7 cellular contexts compared by ENCODE assay signal in the genomic region with DNA sequence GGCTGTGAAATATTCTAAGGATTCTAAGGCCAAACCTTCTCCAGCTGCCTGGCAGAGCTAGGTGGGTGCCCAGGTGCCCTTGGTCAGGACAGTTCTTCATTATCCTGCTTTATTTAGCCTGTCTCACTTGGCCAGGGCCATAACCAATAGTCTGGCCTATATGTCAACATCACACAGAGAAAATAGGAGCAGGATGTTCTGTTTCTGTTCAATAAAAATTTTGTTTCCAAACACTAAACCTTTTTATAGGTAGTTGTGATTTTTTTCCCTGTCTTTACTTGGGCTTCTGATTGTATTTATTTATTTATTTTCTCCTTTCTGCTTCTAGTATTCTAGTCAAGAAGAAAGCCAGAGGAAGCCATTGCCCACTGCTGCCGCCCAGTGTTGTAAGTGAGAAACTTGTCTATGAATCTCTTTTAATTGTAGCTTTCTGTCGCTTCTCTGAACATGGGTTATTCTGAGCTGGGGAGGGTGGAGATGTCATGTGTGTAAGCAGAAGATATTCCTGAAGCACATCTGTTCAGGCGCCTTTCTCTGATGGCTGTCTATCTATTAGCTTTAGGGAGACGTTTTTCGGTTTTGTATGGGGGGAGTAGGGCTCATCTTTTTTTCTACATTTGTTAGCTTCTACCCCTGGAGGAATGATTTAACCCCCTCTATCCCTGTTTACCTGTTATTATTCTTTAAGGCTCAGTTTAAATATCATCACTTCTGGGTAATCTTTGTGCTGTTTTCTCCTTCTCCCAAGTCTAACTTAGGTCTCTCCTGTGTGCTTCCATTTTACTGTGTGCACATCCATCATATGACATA.
DNase-seq lines count a peak whose midpoint lies in the region; ATAC-seq and TF ChIP-seq lines count a peak whose summit lies in the region.

No MANE protein-coding gene starts in this region.

- H3K9ac ChIP-seq in mammary epithelial cell (ENCODE audit: insufficient read depth, low read length): no peak overlapping the region

- H3K4me3 Mint-ChIP-seq in T-helper 17 cell (no peak overlapping the region), immature natural killer cell (no peak overlapping the region)

- no peak overlapping the region for H3K4me3 ChIP-seq in mammary epithelial cell (replicated peaks in 1 of 3; ENCODE audit: insufficient read depth in 1 of 3, low read depth in 2 of 3, low read length in 3 of 3)
- no peak overlapping the region for H3K4me3 ChIP-seq in spleen

- intact Hi-C loops in mammary epithelial cell (cut with micrococcal nuclease) (loop anchor here (1.0 to 5.0 kb wide), 4 partner anchors 97 to 360 kb away; partner anchors contain the start of gene UNC13B), spleen (cut with DNase I; ENCODE audit: low total_unique reads) (loop anchor here (5.0 to 10.0 kb wide), 2 partner anchors 94 to 142 kb away; partner anchors contain the start of genes ATOSB and UNC13B)

- H3K27me3 ChIP-seq in mammary epithelial cell (ENCODE audit: insufficient read depth, low read length): no peaks in the 10 kb centered on the region
- no peaks in the 10 kb centered on the region for H3K27me3 ChIP-seq in spleen (replicated peaks in 1 of 7)

- in situ Hi-C loops in mammary epithelial cell (cut with MboI; ENCODE audit: low sequenced_read_pairs in 2 of 2): no loop called here

- no peaks in the 10 kb centered on the region for H3K36me3 ChIP-seq in mammary epithelial cell (ENCODE audit: insufficient read depth, low read length)
- no peaks in the 10 kb centered on the region for H3K36me3 ChIP-seq in spleen

- H3K79me2 ChIP-seq in mammary epithelial cell (ENCODE audit: insufficient read depth, low read length): no peaks in the 10 kb centered on the region

- WGBS in mammary epithelial cell (ENCODE audit: low coverage, missing lambda C conversion rate): 36% methylated on average over 5 of the region's 5 CpGs
- WGBS in spleen, 5 donors: 30 to 47% (median 36%) methylated on average over 5 of the region's 5 CpGs

- DNase-seq in GM04504 (ENCODE audit: low read depth) (peak; percentile 44), NCI-H1105 treated with DMSO at 0.1 percent for 48 hours (lab: John Stamatoyannopoulos, UW) (peak; percentile 56), T-helper 17 cell (peak; percentile 10 to 21 (median 12)), mammary epithelial cell (peak; percentile 51), immature natural killer cell (peak; percentile 7 to 34 (median 12)), spleen (no peak)

- H3K9me3 Mint-ChIP-seq in immature natural killer cell: no peaks in the 10 kb centered on the region

- CTCF ChIA-PET in mammary epithelial cell (lab: Charles Lee; ENCODE audit: low non-redundant PET): interaction anchor here (0.6 to 1.0 kb wide), 6 partner anchors 142 to 360 kb away, joined by 3 to 6 read pairs (median 5); partner anchors contain the start of gene ATOSB

- TF ChIP-seq POLR2A in spleen (IDR thresholded peaks at IDR 0.05): no peak

- dilution Hi-C loops in mammary epithelial cell (cut with HindIII; ENCODE audit: low sequenced_read_pairs): no loop called here

- H4K20me1 ChIP-seq in mammary epithelial cell (ENCODE audit: insufficient read depth, low read length): no peaks in the 10 kb centered on the region

- H3K27ac ChIP-seq in mammary epithelial cell (ENCODE audit: insufficient read depth, low read depth, low read length) (no peak overlapping the region), spleen (peak overlapping the region in 2 of 8 donors; percentile 11 to 37)

- no peak overlapping the region for H3K4me2 ChIP-seq in mammary epithelial cell (ENCODE audit: insufficient read depth, low read depth, low read length)

- BruUV-seq in mammary epithelial cell (replicated peaks; lab: Mats Ljungman, UMichigan): no TSS peak

- ATAC-seq in T-helper 17 cell (peak; percentile 49), GM18858 (IDR thresholded peaks at IDR 0.05; ENCODE audit: unreplicated experiment) (no peak)

- H3K27ac Mint-ChIP-seq in T-helper 17 cell (no peak overlapping the region), immature natural killer cell (no peak overlapping the region)

- TF ChIP-seq CTCF in mammary epithelial cell (conservative IDR thresholded peaks at IDR 0.05 in 1 of 2, IDR thresholded peaks at IDR 0.05 in 1 of 2; ENCODE audit: extremely low read depth in 1 of 2, insufficient read depth in 1 of 2, low read depth in 1 of 2, low read length in 2 of 2): peak; percentile 58 to 74
- TF ChIP-seq CTCF in spleen (IDR thresholded peaks at IDR 0.05 in 8 of 11, conservative IDR thresholded peaks at IDR 0.05 in 3 of 11): peak in 10 of 11 experiments; percentile 16 to 60 (median 52)

- no peaks in the 10 kb centered on the region for H3K9me3 ChIP-seq in T-helper 17 cell (ENCODE audit: control insufficient read depth, low read length, poor library complexity, severe bottlenecking)
- H3K9me3 ChIP-seq in mammary epithelial cell (replicated peaks; ENCODE audit: insufficient read depth, low read length): no peaks in the 10 kb centered on the region
- no peaks in the 10 kb centered on the region for H3K9me3 ChIP-seq in spleen

- H3K4me1 ChIP-seq in mammary epithelial cell (ENCODE audit: insufficient read depth, low read length) (no peaks in the 10 kb centered on the region), spleen (peaks cover 0 to 14% (median 2%) of the 10 kb centered on the region in 6 donors)

- H3K4me1 Mint-ChIP-seq in T-helper 17 cell: peaks cover 10% of the 10 kb centered on the region
- H3K4me1 Mint-ChIP-seq in immature natural killer cell: no peaks in the 10 kb centered on the region

- H3K36me3 Mint-ChIP-seq in T-helper 17 cell (ENCODE audit: low read depth) (peaks cover under 1% of the 10 kb centered on the region), immature natural killer cell (no peaks in the 10 kb centered on the region)

- no peak overlapping the region for H2AFZ ChIP-seq in mammary epithelial cell (ENCODE audit: low read depth, low read length)

- peaks cover 20% of the 10 kb centered on the region for H3K27me3 Mint-ChIP-seq in T-helper 17 cell
- H3K27me3 Mint-ChIP-seq in immature natural killer cell (ENCODE audit: low read depth in 3 of 3): peaks cover 2 to 3% (median 3%) of the 10 kb centered on the region in 3 donors
